In genomic region chr20:61424628-61425420, GRCh38 we compare ENCODE assay signal across 30 cellular contexts.
"Had no signal": no experiment of that assay in that cellular context is flagged by ENCODE, and none has a peak within 500 bp of the region (broad histone marks: within the 10 kb centered on the region; RNA-seq: fewer than 3 reads in every experiment).

No MANE protein-coding gene starts in this region.

- H3K27me3 ChIP-seq: Peyer's patch had no signal

- H3K9me3 ChIP-seq: Peyer's patch had no signal

- H3K27ac ChIP-seq: Peyer's patch, RWPE1 had no signal

- H3K36me3 ChIP-seq: Peyer's patch had no signal

- H3K4me3 ChIP-seq: Peyer's patch had no signal

- DNase-seq: activated CD4-positive, alpha-beta T cell treated with anti-CD3 and anti-CD28 coated beads, Interleukin-2, amount 10 ng/mL, durations not matched to agents 7 days and 5 days; activated CD4-positive, alpha-beta T cell treated with anti-CD3 and anti-CD28 coated beads, Interleukin-2, amount 50 U/mL, for 48 hours; activated CD8-positive, alpha-beta T cell treated with anti-CD3 and anti-CD28 coated beads, Interleukin-2, amount 10 ng/mL, durations not matched to agents 7 days and 5 days; activated naive CD4-positive, alpha-beta T cell treated with anti-CD3 and anti-CD28 coated beads, Interleukin-2, amount 10 ng/mL, durations not matched to agents 7 days and 5 days; activated naive CD8-positive, alpha-beta T cell treated with anti-CD3 and anti-CD28 coated beads, Interleukin-2, amount 50 U/mL, for 24 hours; activated T-cell treated with anti-CD3 and anti-CD28 coated beads, Interleukin-2, amount 50 U/mL, for 24 hours; anterior cingulate cortex; caudate nucleus; cerebellar nuclear complex; Kasumi-1; KBM-7; MM.1S; MV-4-11; NCI-H1092 treated with DMSO at 0.1 percent for 48 hours; NCI-H1417; NCI-H146; NCI-H187 treated with DMSO at 0.1 percent for 48 hours; NCI-H2081; NCI-H226; NCI-H446 treated with DMSO at 0.1 percent for 48 hours; NCI-H524; NCI-H69; PC-3; Peyer's patch; Right ventricle myocardium superior; SW 1271; T-helper 1 cell; T-helper 2 cell; T-helper 9 cell had no signal

- H3K4me1 ChIP-seq: Peyer's patch had no signal
